20 cellular contexts compared by ENCODE assay signal in the genomic region with DNA sequence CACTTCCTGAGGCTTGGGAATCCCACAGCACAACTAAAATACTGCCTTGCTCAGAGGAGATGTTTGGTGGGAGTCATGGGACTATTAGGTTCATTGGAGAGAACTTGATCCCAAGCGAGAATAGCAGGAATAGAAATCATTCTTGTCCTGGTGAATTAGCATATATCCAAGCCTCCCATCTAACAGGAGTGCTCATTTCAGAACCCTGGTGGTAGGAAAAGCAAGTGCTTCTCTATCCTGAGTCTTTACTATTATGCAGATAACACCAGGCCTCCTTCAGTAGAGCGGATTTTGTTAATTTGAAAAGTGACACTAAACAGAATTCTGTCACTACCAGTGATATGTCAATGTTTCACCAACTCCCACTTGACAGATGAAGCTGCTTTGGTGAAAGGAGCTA.
DNase-seq lines count a peak whose midpoint lies in the region; ATAC-seq, FAIRE-seq and TF ChIP-seq lines count a peak whose summit lies in the region.
"Had no signal": no experiment of that assay in that cellular context is flagged by ENCODE, and none has a peak within 500 bp of the region (broad histone marks: within the 10 kb centered on the region; RNA-seq: fewer than 3 reads in every experiment).

No MANE protein-coding gene starts in this region.

- H3K4me3 ChIP-seq in HepG2 (replicated peaks in 1 of 3; ENCODE audit: insufficient read depth in 1 of 3, low read depth in 2 of 3, low read length in 3 of 3): no peak overlapping the region
- no peak overlapping the region for H3K4me3 ChIP-seq in right lobe of liver
- H3K4me3 ChIP-seq: HAP-1, SJSA1 had no signal

- no peaks in the 10 kb centered on the region for H3K79me2 ChIP-seq in HepG2 (ENCODE audit: insufficient read depth, low read length)

- TF ChIP-seq CTCF in HepG2 (CRISPR knock-in tag; IDR thresholded peaks at IDR 0.05) (no peak), right lobe of liver (IDR thresholded peaks at IDR 0.05) (no peak), WTC11 (IDR thresholded peaks at IDR 0.05) (no peak), foreskin keratinocyte (conservative IDR thresholded peaks at IDR 0.05) (peak; percentile 19), type B pancreatic cell (conservative IDR thresholded peaks at IDR 0.05) (peak; percentile 53)

- no peak overlapping the region for H2AFZ ChIP-seq in HepG2 (ENCODE audit: low read length)

- no peaks in the 10 kb centered on the region for H3K36me3 Mint-ChIP-seq in WTC11
- H3K36me3 Mint-ChIP-seq in type B pancreatic cell: no peaks in the 10 kb centered on the region
- H3K36me3 Mint-ChIP-seq: CD14-positive monocyte had no signal

- H3K27ac Mint-ChIP-seq in WTC11: no peak overlapping the region
- no peak overlapping the region for H3K27ac Mint-ChIP-seq in type B pancreatic cell

- TF ChIP-seq EP300 in HepG2 (IDR thresholded peaks at IDR 0.05; ENCODE audit: low read depth in 2 of 2, low read length in 2 of 2) (no peak), HepG2 (CRISPR knock-in tag; IDR thresholded peaks at IDR 0.05; ENCODE audit: borderline replicate concordance) (no peak)

- TF ChIP-seq POLR2A in HepG2 (IDR thresholded peaks at IDR 0.05; ENCODE audit: insufficient read depth in 1 of 2, low read depth in 2 of 2, low read length in 2 of 2) (no peak), right lobe of liver (IDR thresholded peaks at IDR 0.05) (no peak)

- H3K4me3 Mint-ChIP-seq in WTC11 (no peak overlapping the region), type B pancreatic cell (no peak overlapping the region)
- H3K4me3 Mint-ChIP-seq: CD14-positive monocyte had no signal

- POLR2A ChIA-PET in HepG2 (lab: Yijun Ruan, JAX): no interaction called here
- POLR2A ChIA-PET in WTC11 (lab: Charles Lee): no interaction called here

- H3K27ac ChIP-seq in HepG2 (ENCODE audit: extremely low read length, insufficient read depth, low read length) (no peak overlapping the region), right lobe of liver (no peak overlapping the region), foreskin keratinocyte (no peak overlapping the region)
- H3K27ac ChIP-seq: SJSA1 had no signal

- DNase-seq in HepG2 (ENCODE audit: low spot score): no peak
- DNase-seq in right lobe of liver: no peak
- no peak for DNase-seq in WTC11 (ENCODE audit: low spot score)
- no peak for DNase-seq in foreskin keratinocyte
- DNase-seq in type B pancreatic cell (ENCODE audit: extremely low spot score, unreplicated experiment): no peak
- DNase-seq in NCI-H2171 (lab: John Stamatoyannopoulos, UW): no peak
- no peak for DNase-seq in DMS53 treated with DMSO at 0.1 percent for 48 hours (lab: John Stamatoyannopoulos, UW; ENCODE audit: unreplicated experiment)
- DNase-seq: COR-L47, DMS153, EL, NCI-H1417 treated with DMSO at 0.1 percent for 48 hours, NCI-H2029, NCI-H510A, NCI-H774 had no signal

- H3K36me3 ChIP-seq in HepG2 (replicated peaks in 1 of 2; ENCODE audit: control insufficient read depth in 1 of 2, insufficient read depth in 2 of 2, low read length in 2 of 2) (no peaks in the 10 kb centered on the region), right lobe of liver (no peaks in the 10 kb centered on the region)
- H3K36me3 ChIP-seq: HAP-1, SJSA1 had no signal

- peak; percentile 55; the same call in 1 of the 3 replicates for ATAC-seq in HepG2
- no peak for ATAC-seq in right lobe of liver
- peak; percentile 46 for ATAC-seq in WTC11
- ATAC-seq in foreskin keratinocyte: no peak
- ATAC-seq in GM18519 (IDR thresholded peaks at IDR 0.05; ENCODE audit: low FRiP score, unreplicated experiment): no peak

- 4% methylated on average over 2 of the region's 2 CpGs for WGBS in HepG2 (ENCODE audit: low lambda C conversion rate)
- 40% methylated on average over 1 of the region's 2 CpGs for WGBS in right lobe of liver (ENCODE audit: insufficient coverage, low coverage, low lambda C conversion rate, missing lambda C conversion rate)

- H3K4me2 ChIP-seq in HepG2 (ENCODE audit: low read depth, low read length): no peak overlapping the region

- H4K20me1 ChIP-seq in HepG2 (ENCODE audit: insufficient read depth, low read length): no peaks in the 10 kb centered on the region

- CTCF ChIA-PET in HepG2 (lab: Yijun Ruan, JAX; ENCODE audit: low intra/inter-chr PET ratio, low total read pairs): no interaction called here
- CTCF ChIA-PET in WTC11 (lab: Charles Lee): interaction anchor here (0.6 to 1.3 kb wide), 2 partner anchors 8 to 458 kb away, joined by 3 read pairs; no protein-coding TSS in a partner anchor

- TF ChIP-seq RAD21 in HepG2 (CRISPR knock-in tag; IDR thresholded peaks at IDR 0.05): no peak

- H3K4me1 Mint-ChIP-seq in WTC11 (0 out of 2 replicates have a peak, but pooled peaks cover 5% of the 10 kb centered on the region), type B pancreatic cell (ENCODE audit: unreplicated experiment) (peaks cover 9% of the 10 kb centered on the region)
- H3K4me1 Mint-ChIP-seq: CD14-positive monocyte had no signal

- H3K27me3 ChIP-seq in HepG2 (ENCODE audit: control insufficient read depth in 1 of 2, insufficient read depth in 2 of 2, low read length in 2 of 2): 0 out of 5 replicates have a peak, but pooled peaks cover 2 to 3% of the 10 kb centered on the region in 2 experiments
- H3K27me3 ChIP-seq in right lobe of liver: no peaks in the 10 kb centered on the region
- peaks cover 30% of the 10 kb centered on the region for H3K27me3 ChIP-seq in foreskin keratinocyte
- H3K27me3 ChIP-seq: SJSA1 had no signal

- H3K9me3 ChIP-seq in HepG2 (ENCODE audit: low read length) (no peaks in the 10 kb centered on the region), right lobe of liver (no peaks in the 10 kb centered on the region)
- H3K9me3 ChIP-seq: HAP-1, SJSA1 had no signal

- H3K27me3 Mint-ChIP-seq in WTC11 (ENCODE audit: low read depth) (no peaks in the 10 kb centered on the region), type B pancreatic cell (peaks cover 9% of the 10 kb centered on the region)

- H3K9me3 Mint-ChIP-seq in WTC11: no peaks in the 10 kb centered on the region
- H3K9me3 Mint-ChIP-seq in type B pancreatic cell: no peaks in the 10 kb centered on the region

- no peak for FAIRE-seq in HepG2 (lab: Jason Lieb, UNC)
- FAIRE-seq: A204.1, GM19239 had no signal

- no peak overlapping the region for H3K9ac ChIP-seq in HepG2 (ENCODE audit: insufficient read depth, low read depth, low read length)

- no TSS peak for BruUV-seq in HepG2 (replicated peaks; lab: Mats Ljungman, UMichigan)

- intact Hi-C loops in HepG2 (cut with micrococcal nuclease; ENCODE audit: unreplicated experiment) (loop anchor here (5.0 to 10.0 kb wide), 2 partner anchors 926 to 1124 kb away; no protein-coding TSS in a partner anchor), right lobe of liver (cut with DNase I) (loop anchor here (5.0 to 10.0 kb wide), 2 partner anchors 496 to 504 kb away; no protein-coding TSS in a partner anchor)

- in situ Hi-C loops in HepG2 (cut with HindIII; ENCODE audit: extremely low pct_ligation_motif_present, low pct_unique_long_range_greater_than_20kb): loop anchor here (5.0 kb wide), 1 partner anchor 491 kb away; no protein-coding TSS in a partner anchor

- H3K4me1 ChIP-seq in HepG2 (ENCODE audit: insufficient read depth, low read length) (no peaks in the 10 kb centered on the region), right lobe of liver (no peaks in the 10 kb centered on the region), foreskin keratinocyte (no peaks in the 10 kb centered on the region)
- H3K4me1 ChIP-seq: SJSA1 had no signal

TF ChIP-seq in HepG2, 621 proteins besides CTCF, POLR2A, EP300 and RAD21 (continues in another document):
- TF ChIP-seq SRSF9 (IDR thresholded peaks at IDR 0.05; ENCODE audit: borderline replicate concordance, insufficient read depth, low read depth, low read length, poor library complexity, severe bottlenecking) (no peak), MATR3 (CRISPR knock-in tag; IDR thresholded peaks at IDR 0.05) (no peak)
- TF ChIP-seq, protein P1, sequence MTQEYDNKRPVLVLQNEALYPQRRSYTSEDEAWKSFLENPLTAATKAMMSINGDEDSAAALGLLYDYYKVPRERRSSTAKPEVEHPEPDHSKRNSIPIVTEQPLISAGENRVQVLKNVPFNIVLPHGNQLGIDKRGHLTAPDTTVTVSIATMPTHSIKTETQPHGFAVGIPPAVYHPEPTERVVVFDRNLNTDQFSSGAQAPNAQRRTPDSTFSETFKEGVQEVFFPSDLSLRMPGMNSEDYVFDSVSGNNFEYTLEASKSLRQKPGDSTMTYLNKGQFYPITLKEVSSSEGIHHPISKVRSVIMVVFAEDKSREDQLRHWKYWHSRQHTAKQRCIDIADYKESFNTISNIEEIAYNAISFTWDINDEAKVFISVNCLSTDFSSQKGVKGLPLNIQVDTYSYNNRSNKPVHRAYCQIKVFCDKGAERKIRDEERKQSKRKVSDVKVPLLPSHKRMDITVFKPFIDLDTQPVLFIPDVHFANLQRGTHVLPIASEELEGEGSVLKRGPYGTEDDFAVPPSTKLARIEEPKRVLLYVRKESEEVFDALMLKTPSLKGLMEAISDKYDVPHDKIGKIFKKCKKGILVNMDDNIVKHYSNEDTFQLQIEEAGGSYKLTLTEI (CRISPR knock-in tag; conservative IDR thresholded peaks at IDR 0.05): no peak

TF ChIP-seq in WTC11, 78 proteins besides CTCF, POLR2A, EP300 and RAD21:
- TF ChIP-seq NFATC4 (CRISPR knock-in tag; IDR thresholded peaks at IDR 0.05): no peak

Comparison
In these comparisons a context has a peak if more than half of its experiments do, and no peak if none do; other contexts are left out.
1. ATAC-seq: peak in HepG2 (single experiment) and WTC11 (single experiment); none in right lobe of liver (0 of 4), foreskin keratinocyte (single experiment) and GM18519 (single experiment).
2. CTCF ChIP-seq: peak in foreskin keratinocyte (single experiment) and type B pancreatic cell (single experiment); none in HepG2 (single experiment), right lobe of liver (0 of 4) and WTC11 (single experiment).